12 cellular contexts compared by ENCODE assay signal in genomic region chr12:43407816-43408645, GRCh38.
DNase-seq lines count a peak whose midpoint lies in the region; ATAC-seq, FAIRE-seq and TF ChIP-seq lines count a peak whose summit lies in the region.
"Had no signal": no experiment of that assay in that cellular context is flagged by ENCODE, and none has a peak within 500 bp of the region (broad histone marks: within the 10 kb centered on the region; RNA-seq: fewer than 3 reads in every experiment).

No MANE protein-coding gene starts in this region.

- 43 to 54% methylated on average over 1 of the region's 1 CpG for WGBS in thyroid gland, 2 donors

- no peak overlapping the region for H3K27ac ChIP-seq in thyroid gland
- H3K27ac ChIP-seq in upper lobe of right lung = no peak overlapping the region
- H3K27ac ChIP-seq: right atrium auricular region had no signal

- TF ChIP-seq CTCF in thyroid gland (IDR thresholded peaks at IDR 0.05) (no peak), upper lobe of right lung (IDR thresholded peaks at IDR 0.05) (no peak)

- no peak overlapping the region for H3K4me3 ChIP-seq in thyroid gland (replicated peaks in 1 of 3)
- no peak overlapping the region for H3K4me3 ChIP-seq in upper lobe of right lung
- H3K4me3 ChIP-seq: right atrium auricular region had no signal

- intact Hi-C loops in thyroid gland (cut with DNase I) = no loop called here
- intact Hi-C loops in upper lobe of right lung (cut with DNase I) = no loop called here

- peak; percentile 88 for FAIRE-seq in endometrium (lab: Jason Lieb, UNC)
- FAIRE-seq: islet of Langerhans had no signal

- H3K27me3 ChIP-seq in thyroid gland = no peaks in the 10 kb centered on the region
- H3K27me3 ChIP-seq in upper lobe of right lung = no peaks in the 10 kb centered on the region
- H3K27me3 ChIP-seq: right atrium auricular region had no signal

- ATAC-seq in GM21381 (IDR thresholded peaks at IDR 0.05; ENCODE audit: unreplicated experiment) (peak; percentile 72), HG03175 (IDR thresholded peaks at IDR 0.05; ENCODE audit: unreplicated experiment) (peak; percentile 72), upper lobe of right lung (no peak)
- ATAC-seq: Panc1 had no signal

- no peak for TF ChIP-seq POLR2A in thyroid gland (IDR thresholded peaks at IDR 0.05)

- H3K9me3 ChIP-seq in thyroid gland (no peaks in the 10 kb centered on the region), upper lobe of right lung (no peaks in the 10 kb centered on the region)
- H3K9me3 ChIP-seq: right atrium auricular region had no signal

- H3K4me1 ChIP-seq in thyroid gland = no peaks in the 10 kb centered on the region
- no peaks in the 10 kb centered on the region for H3K4me1 ChIP-seq in upper lobe of right lung
- H3K4me1 ChIP-seq: right atrium auricular region had no signal

- DNase-seq in EH (ENCODE audit: low read depth) (peak; percentile 50), thyroid gland (no peak), upper lobe of right lung (no peak)
- no peak for DNase-seq in activated CD4-positive, CD25-positive, alpha-beta regulatory T cell treated with anti-CD3 and anti-CD28 coated beads, Interleukin-2, amount 50 U/mL, for 72 hours
- DNase-seq in NK-92 treated with Interleukin-12 subunit alpha and Interleukin-12 subunit beta, amount 100 ng/mL, for 24 hours (lab: John Stamatoyannopoulos, UW) = no peak
- DNase-seq: Karpas-422 had no signal

- H3K36me3 ChIP-seq in thyroid gland (no peaks in the 10 kb centered on the region), upper lobe of right lung (no peaks in the 10 kb centered on the region)
- H3K36me3 ChIP-seq: right atrium auricular region had no signal
